In the genomic region with DNA sequence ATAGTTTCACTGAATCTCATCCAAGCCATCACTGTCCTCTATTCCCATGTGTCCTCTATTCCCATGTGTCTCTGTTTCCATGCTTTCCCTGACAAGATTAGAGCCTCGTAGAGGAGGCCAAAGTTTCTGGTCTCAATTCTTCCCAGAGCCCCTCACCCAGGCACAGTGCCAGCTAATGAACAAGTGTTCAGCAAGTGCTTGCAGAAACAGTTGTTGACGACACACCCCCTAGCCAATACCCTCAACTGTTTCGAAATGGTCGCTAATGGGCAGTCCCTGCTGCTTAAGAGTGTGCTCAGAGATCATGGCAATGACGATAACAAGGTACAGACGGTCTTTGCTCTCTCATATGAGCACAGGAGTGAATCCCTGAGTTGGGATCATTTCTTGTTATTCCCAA, we compare ENCODE assay signal across 24 cellular contexts.
"Had no signal": no experiment of that assay in that cellular context is flagged by ENCODE, and none has a peak within 500 bp of the region (broad histone marks: within the 10 kb centered on the region; RNA-seq: fewer than 3 reads in every experiment).

No MANE protein-coding gene starts in this region.

- H3K27ac ChIP-seq: esophagus squamous epithelium, heart right ventricle, lower lobe of right lung, prostate gland, right atrium auricular region, suprapubic skin had no signal

- H3K4me2 ChIP-seq: smooth muscle cell had no signal

- H3K4me1 ChIP-seq: esophagus squamous epithelium, lower lobe of right lung, prostate gland, right atrium auricular region, suprapubic skin had no signal

- ATAC-seq: effector memory CD8-positive, alpha-beta T cell; heart right ventricle; left ventricle myocardium superior; lower lobe of right lung; natural killer cell; stimulated activated naive CD8-positive, alpha-beta T cell treated with anti-CD3 and anti-CD28 coated beads, Interleukin-15, amount 100 ng/mL, for 72 hours had no signal

- H3K4me3 Mint-ChIP-seq: effector memory CD8-positive, alpha-beta T cell; natural killer cell; stimulated activated naive CD8-positive, alpha-beta T cell treated with anti-CD3 and anti-CD28 coated beads, Interleukin-15, amount 100 ng/mL, for 72 hours had no signal

- H3K9me3 ChIP-seq: esophagus squamous epithelium, heart right ventricle, lower lobe of right lung, prostate gland, right atrium auricular region, suprapubic skin had no signal

- H3K36me3 ChIP-seq: esophagus squamous epithelium, heart right ventricle, lower lobe of right lung, prostate gland, right atrium auricular region, suprapubic skin had no signal

- H3K36me3 Mint-ChIP-seq: natural killer cell had no signal

- H3K4me1 Mint-ChIP-seq: natural killer cell; stimulated activated naive CD8-positive, alpha-beta T cell treated with anti-CD3 and anti-CD28 coated beads, Interleukin-15, amount 100 ng/mL, for 72 hours had no signal

- H3K27me3 ChIP-seq: right atrium auricular region, suprapubic skin had no signal

- H3K9me3 Mint-ChIP-seq: effector memory CD8-positive, alpha-beta T cell; natural killer cell; stimulated activated naive CD8-positive, alpha-beta T cell treated with anti-CD3 and anti-CD28 coated beads, Interleukin-15, amount 100 ng/mL, for 72 hours had no signal

- DNase-seq: cortex of kidney; effector memory CD8-positive, alpha-beta T cell; erythroblast; esophagus squamous epithelium; foreskin melanocyte; glutamatergic neuron; heart right ventricle; hippocampal formation; kidney glomerular epithelial cell; left ventricle myocardium superior; lower lobe of right lung; natural killer cell; nucleus accumbens; stimulated activated CD4-positive, alpha-beta T cell treated with anti-CD3 and anti-CD28 coated beads, Interleukin-12 subunit alpha, Interleukin-12 subunit beta, amount 100 ng/mL, for 4 hours; stimulated activated CD4-positive, alpha-beta T cell treated with anti-CD3 and anti-CD28 coated beads, Interleukin-1b, Interleukin-23, amount 100 ng/mL, for 48 hours; stimulated activated CD4-positive, alpha-beta T cell treated with anti-CD3 and anti-CD28 coated beads, Interleukin-4, amount 100 ng/mL, for 1 hour; stimulated activated CD8-positive, alpha-beta memory T cell treated with anti-CD3 and anti-CD28 coated beads, Interleukin-4, amount 100 ng/mL, for 48 hours; stimulated activated naive CD4-positive, alpha-beta T cell; stimulated activated naive CD8-positive, alpha-beta T cell treated with anti-CD3 and anti-CD28 coated beads, Interleukin-15, amount 100 ng/mL, for 72 hours; trophoblast cell had no signal

- H3K27ac Mint-ChIP-seq: effector memory CD8-positive, alpha-beta T cell; natural killer cell; stimulated activated naive CD8-positive, alpha-beta T cell treated with anti-CD3 and anti-CD28 coated beads, Interleukin-15, amount 100 ng/mL, for 72 hours had no signal

- H3K4me3 ChIP-seq: esophagus squamous epithelium, heart right ventricle, lower lobe of right lung, prostate gland, right atrium auricular region, smooth muscle cell, suprapubic skin had no signal
